Comparison of ENCODE assay signal across 8 cellular contexts in genomic region chr3:33799202-33799551, GRCh38. TPM values are rescaled to one million over a fixed set of nuclear protein-coding genes. Genes with fewer than 3 reads are reported as not detected.
DNase-seq lines count a peak whose midpoint lies in the region; ATAC-seq and TF ChIP-seq lines count a peak whose summit lies in the region.

No MANE protein-coding gene starts in this region.

- no peak for TF ChIP-seq CTCF in breast epithelium (IDR thresholded peaks at IDR 0.05)

- no peak overlapping the region for H2AFZ ChIP-seq in ACC112 (ENCODE audit: low read length, unreplicated experiment)

- ATAC-seq in GM19467 (IDR thresholded peaks at IDR 0.05; ENCODE audit: unreplicated experiment), result no peak
- ATAC-seq in HG03460 (IDR thresholded peaks at IDR 0.05; ENCODE audit: unreplicated experiment), result no peak

- no peaks in the 10 kb centered on the region for H3K9me3 ChIP-seq in breast epithelium
- H3K9me3 ChIP-seq in mucosa of rectum (ENCODE audit: control insufficient read depth in 2 of 2, low read length in 2 of 2), result no peaks in the 10 kb centered on the region

- peak overlapping the region; percentile 76 for H3K27ac ChIP-seq in ACC112 (ENCODE audit: low read depth, low read length)
- peak overlapping the region; percentile 98 to 99 for H3K27ac ChIP-seq in breast epithelium
- H3K27ac ChIP-seq in mucosa of rectum (ENCODE audit: low read depth in 2 of 2, low read length in 2 of 2), result peak overlapping the region; percentile 99

- H3K27me3 ChIP-seq in ACC112 (ENCODE audit: insufficient read depth, low read length) (no peaks in the 10 kb centered on the region), breast epithelium (no peaks in the 10 kb centered on the region), mucosa of rectum (ENCODE audit: control insufficient read depth in 2 of 2, insufficient read depth in 2 of 2, low read length in 2 of 2) (no peaks in the 10 kb centered on the region)

- H3K4me1 ChIP-seq in ACC112 (ENCODE audit: control insufficient read depth, insufficient read depth, low read length, unreplicated experiment), result peaks cover 16% of the 10 kb centered on the region
- peaks cover 0 to 9% of the 10 kb centered on the region in 2 donors for H3K4me1 ChIP-seq in breast epithelium
- peaks cover 18 to 26% of the 10 kb centered on the region in 2 donors for H3K4me1 ChIP-seq in mucosa of rectum (ENCODE audit: control insufficient read depth in 2 of 2, insufficient read depth in 2 of 2, low read length in 2 of 2)

- H3K79me2 ChIP-seq in ACC112 (ENCODE audit: control insufficient read depth, insufficient read depth, low read length, unreplicated experiment), result peaks cover 61% of the 10 kb centered on the region

- H3K36me3 ChIP-seq in ACC112 (ENCODE audit: insufficient read depth, low read length) (peaks cover 22% of the 10 kb centered on the region), breast epithelium (no peaks in the 10 kb centered on the region), mucosa of rectum (ENCODE audit: control insufficient read depth in 2 of 2, insufficient read depth in 2 of 2, low read length in 2 of 2) (peaks cover 0 to 4% of the 10 kb centered on the region in 2 donors)

- no peak for DNase-seq in Jurkat, Clone E6-1 (ENCODE audit: low read depth, low spot score)
- DNase-seq in breast epithelium (ENCODE audit: low spot score in 2 of 2), result no peak
- no peak for DNase-seq in DMS53 treated with DMSO at 0.1 percent for 48 hours (lab: John Stamatoyannopoulos, UW; ENCODE audit: unreplicated experiment)
- no peak for DNase-seq in CD1c-positive myeloid dendritic cell (ENCODE audit: extremely low spot score)

- intact Hi-C loops in breast epithelium (cut with DNase I; ENCODE audit: low total_unique reads), result no loop called here

- H3K4me3 ChIP-seq in ACC112 (ENCODE audit: low read depth, low read length), result peak overlapping the region; percentile 93
- H3K4me3 ChIP-seq in Jurkat, Clone E6-1 (ENCODE audit: low read length), result peak overlapping the region; percentile 88
- H3K4me3 ChIP-seq in breast epithelium, result peak overlapping the region; percentile 79 to 91 (median 80)
- peak overlapping the region; percentile 98 for H3K4me3 ChIP-seq in mucosa of rectum (ENCODE audit: low read length in 2 of 2)

- H3K9ac ChIP-seq in mucosa of rectum (ENCODE audit: low read depth in 1 of 2, low read length in 2 of 2), result peak overlapping the region; percentile 94 to 100

- no peak for TF ChIP-seq POLR2A in breast epithelium (IDR thresholded peaks at IDR 0.05)

RNA-seq across cellular contexts. Expression of gene PDCD6IP, which starts 0.7 kb away (rescaled TPM):
- polyA plus RNA-seq in Jurkat, Clone E6-1 (2012; ENCODE audit: insufficient read depth, insufficient read length), result 151 TPM
- 100 to 1,000 TPM; 152 to 242 (median 204) TPM for total RNA-seq in breast epithelium
